ENCODE assay signal across 18 cellular contexts in genomic region chr6:78749326-78749725, GRCh38.
DNase-seq lines count a peak whose midpoint lies in the region; ATAC-seq, FAIRE-seq and TF ChIP-seq lines count a peak whose summit lies in the region.
"Had no signal": no experiment of that assay in that cellular context is flagged by ENCODE, and none has a peak within 500 bp of the region (broad histone marks: within the 10 kb centered on the region; RNA-seq: fewer than 3 reads in every experiment).

No MANE protein-coding gene starts in this region.

- no peak for TF ChIP-seq POLR2A in H54 (IDR thresholded peaks at IDR 0.05; ENCODE audit: low read depth, low read length)

- H3F3A ChIP-seq in smooth muscle cell (ENCODE audit: low read depth) = no peaks in the 10 kb centered on the region

- no peak for TF ChIP-seq CTCF in smooth muscle cell (IDR thresholded peaks at IDR 0.05; ENCODE audit: borderline replicate concordance, insufficient read depth, poor library complexity, severe bottlenecking)

- H4K20me1 ChIP-seq in smooth muscle cell (ENCODE audit: low read depth) = no peaks in the 10 kb centered on the region

- no peak overlapping the region for H3K4me3 ChIP-seq in smooth muscle cell
- H3K4me3 ChIP-seq: stomach, tibial nerve had no signal

- DNase-seq in ELR (ENCODE audit: low read depth) (peak; percentile 1), NCI-H226 (peak; percentile 19), smooth muscle cell (lab: John Stamatoyannopoulos, UW; ENCODE audit: unreplicated experiment) (no peak), NCI-H1048 (lab: John Stamatoyannopoulos, UW) (no peak), H54 (ENCODE audit: insufficient read length, low spot score) (no peak)
- DNase-seq: activated CD4-positive, alpha-beta T cell treated with anti-CD3 and anti-CD28 coated beads, Interleukin-2, amount 50 U/mL, for 4 hours; activated CD8-positive, alpha-beta memory T cell treated with anti-CD3 and anti-CD28 coated beads, Interleukin-2, amount 50 U/mL, for 4 hours; anterior cingulate cortex; BE2C; cerebellar nuclear complex; NCI-H1417 treated with DMSO at 0.1 percent for 48 hours; SHP77; stimulated activated CD8-positive, alpha-beta memory T cell treated with anti-CD3 and anti-CD28 coated beads, Interleukin-4, amount 100 ng/mL, for 48 hours; stomach had no signal

- H3K9ac ChIP-seq in smooth muscle cell (ENCODE audit: low read depth) = no peak overlapping the region

- H3K27me3 ChIP-seq in smooth muscle cell (ENCODE audit: low read depth) = no peaks in the 10 kb centered on the region
- H3K27me3 ChIP-seq: BE2C, stomach, tibial nerve had no signal

- no peaks in the 10 kb centered on the region for H3K79me2 ChIP-seq in smooth muscle cell (ENCODE audit: low read depth)

- H3K27ac ChIP-seq in smooth muscle cell (ENCODE audit: low read depth) = no peak overlapping the region
- H3K27ac ChIP-seq: stomach, tibial nerve had no signal

- no peak for FAIRE-seq in H54 (lab: Jason Lieb, UNC)

- peaks cover 5% of the 10 kb centered on the region for H3K9me3 ChIP-seq in smooth muscle cell (replicated peaks; ENCODE audit: low read depth)
- H3K9me3 ChIP-seq: BE2C had no signal

- peak overlapping the region; percentile 63 for H3K4me2 ChIP-seq in smooth muscle cell

- H3K36me3 ChIP-seq in smooth muscle cell (ENCODE audit: low read depth) = no peaks in the 10 kb centered on the region
- H3K36me3 ChIP-seq: BE2C, stomach, tibial nerve had no signal

- no peaks in the 10 kb centered on the region for H3K4me1 ChIP-seq in smooth muscle cell (ENCODE audit: low read depth)
- H3K4me1 ChIP-seq: BE2C, stomach, tibial nerve had no signal

- no peak overlapping the region for H2AFZ ChIP-seq in smooth muscle cell (ENCODE audit: low read depth)

- ATAC-seq in esophagus mucosa = peak; percentile 90
- no peak for ATAC-seq in GM18873 (IDR thresholded peaks at IDR 0.05; ENCODE audit: low FRiP score, unreplicated experiment)
- ATAC-seq: WTC11 had no signal

Comparison
In these comparisons a context has a peak if more than half of its experiments do, and no peak if none do; other contexts are left out.
1. DNase-seq: peak in ELR (single experiment) and NCI-H226 (single experiment); none in smooth muscle cell (single experiment), NCI-H1048 (single experiment) and H54 (single experiment).